Comparison of ENCODE assay signal across 7 cellular contexts in the genomic region with DNA sequence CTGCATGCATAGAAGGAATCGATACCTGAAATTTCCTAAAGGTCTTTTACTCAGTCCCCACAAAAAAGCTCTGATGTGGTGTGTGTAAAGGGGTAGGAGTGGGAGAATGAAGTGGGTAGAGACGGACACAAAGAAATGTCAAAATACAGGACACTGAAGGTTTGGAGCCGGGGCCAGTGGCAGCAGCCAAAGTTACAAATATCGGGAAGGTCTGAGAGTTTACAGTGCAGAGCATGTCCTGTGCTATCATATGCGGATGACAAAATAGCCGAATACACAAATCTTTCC. TPM values are rescaled to one million over a fixed set of nuclear protein-coding genes. Genes with fewer than 3 reads are reported as not detected.
DNase-seq lines count a peak whose midpoint lies in the region; ATAC-seq lines count a peak whose summit lies in the region.

No MANE protein-coding gene starts in this region.

- intact Hi-C loops in right cardiac atrium (cut with DNase I): no loop called here

- DNase-seq in HAP-1 (ENCODE audit: low spot score in 2 of 2) (no peak), SK-N-MC (ENCODE audit: low read depth, low spot score) (no peak), right cardiac atrium (no peak), substantia nigra (lab: John Stamatoyannopoulos, UW) (no peak), T-helper 17 cell (no peak), DMS153 (lab: John Stamatoyannopoulos, UW) (no peak)

- ATAC-seq in right cardiac atrium (no peak), T-helper 17 cell (no peak), GM19463 (IDR thresholded peaks at IDR 0.05; ENCODE audit: unreplicated experiment) (no peak)

- in situ Hi-C loops in HAP-1 (cut with MboI; ENCODE audit: low sequenced_read_pairs): no loop called here

- no peaks in the 10 kb centered on the region for H3K27me3 Mint-ChIP-seq in T-helper 17 cell

- H3K4me3 ChIP-seq in HAP-1 (peak overlapping the region; percentile 84), SK-N-MC (peak overlapping the region; percentile 97), right cardiac atrium (ENCODE audit: low read length) (peak overlapping the region; percentile 75)

- H3K4me3 Mint-ChIP-seq in T-helper 17 cell: no peak overlapping the region

- H3K4me1 Mint-ChIP-seq in T-helper 17 cell: peaks cover 5% of the 10 kb centered on the region

- H3K27ac ChIP-seq in SK-N-MC (peak overlapping the region; percentile 75), right cardiac atrium (ENCODE audit: low read length) (peak overlapping the region; percentile 91), substantia nigra (ENCODE audit: low read depth, low read length, poor library complexity, severe bottlenecking) (peak overlapping the region; percentile 93)

- H3K27ac Mint-ChIP-seq in T-helper 17 cell: no peak overlapping the region

- H3K36me3 ChIP-seq in HAP-1 (replicated peaks) (no peaks in the 10 kb centered on the region), SK-N-MC (ENCODE audit: insufficient read depth, low read length) (no peaks in the 10 kb centered on the region)

- peak overlapping the region; percentile 80 for H3K9ac ChIP-seq in SK-N-MC (ENCODE audit: insufficient read length)

- H3K27me3 ChIP-seq in HAP-1 (ENCODE audit: low read depth) (no peaks in the 10 kb centered on the region), right cardiac atrium (ENCODE audit: control insufficient read depth, insufficient read depth) (no peaks in the 10 kb centered on the region)

- H3K4me1 ChIP-seq in HAP-1 (peaks cover 29% of the 10 kb centered on the region), right cardiac atrium (ENCODE audit: control insufficient read depth, insufficient read depth, low read length) (no peaks in the 10 kb centered on the region)

- peaks cover 2% of the 10 kb centered on the region for H3K36me3 Mint-ChIP-seq in T-helper 17 cell (ENCODE audit: low read depth)

- H3K9me3 ChIP-seq in HAP-1 (no peaks in the 10 kb centered on the region), SK-N-MC (ENCODE audit: low read depth, low read length) (no peaks in the 10 kb centered on the region), right cardiac atrium (ENCODE audit: control insufficient read depth, low read length) (no peaks in the 10 kb centered on the region), T-helper 17 cell (ENCODE audit: control insufficient read depth, low read length, poor library complexity, severe bottlenecking) (no peaks in the 10 kb centered on the region)

- WGBS in right cardiac atrium: 2% methylated on average over 6 of the region's 6 CpGs

RNA-seq across cellular contexts. Expression of a gene that starts 0.5 kb away (rescaled TPM):
- total RNA-seq in right cardiac atrium: 10 to 100 TPM; 12.3 to 17.0 (median 16.0) TPM
- 19.6 TPM for polyA plus RNA-seq in right cardiac atrium
- 10 to 100 TPM; 25.2 to 30.6 TPM for total RNA-seq in T-helper 17 cell
